In genomic region chr16:85600078-85600477, GRCh38 we compare ENCODE assay signal across 25 cellular contexts. TPM values are rescaled to one million over a fixed set of nuclear protein-coding genes. Genes with fewer than 3 reads are reported as not detected.
DNase-seq lines count a peak whose midpoint lies in the region; ATAC-seq, FAIRE-seq and TF ChIP-seq lines count a peak whose summit lies in the region.
"Had no signal": no experiment of that assay in that cellular context is flagged by ENCODE, and none has a peak within 500 bp of the region (broad histone marks: within the 10 kb centered on the region; RNA-seq: fewer than 3 reads in every experiment).

No MANE protein-coding gene starts in this region.

- in situ Hi-C loops in K562 (cut with MboI): no loop called here

- no peaks in the 10 kb centered on the region for H3K27me3 ChIP-seq in BLaER1
- H3K27me3 ChIP-seq in H7 (ENCODE audit: control insufficient read depth, insufficient read depth, low read length): no peaks in the 10 kb centered on the region
- no peaks in the 10 kb centered on the region for H3K27me3 ChIP-seq in K562 (ENCODE audit: control insufficient read depth in 2 of 2, insufficient read depth in 2 of 2, low read length in 2 of 2)
- H3K27me3 ChIP-seq in pancreas: no peaks in the 10 kb centered on the region
- H3K27me3 ChIP-seq: left lung, upper lobe of right lung had no signal

- no peak for TF ChIP-seq RAD21 in K562 (CRISPR knock-in tag; conservative IDR thresholded peaks at IDR 0.05 in 1 of 2, IDR thresholded peaks at IDR 0.05 in 1 of 2)

- no peak overlapping the region; the same call in 1 of the 2 replicates for H3K4me3 ChIP-seq in BLaER1
- H3K4me3 ChIP-seq in H7 (ENCODE audit: insufficient read depth, low read depth, low read length): no peak overlapping the region
- H3K4me3 ChIP-seq in K562: no peak overlapping the region
- H3K4me3 ChIP-seq in pancreas: no peak overlapping the region
- H3K4me3 ChIP-seq: left lung, prostate gland, SK-N-MC, upper lobe of right lung had no signal

- H3K4me2 ChIP-seq in BLaER1: peak overlapping the region; percentile 91
- peak overlapping the region; percentile 14; the same call in 1 of the 2 replicates for H3K4me2 ChIP-seq in K562 (ENCODE audit: insufficient read depth, low read length)

- intact Hi-C loops in K562 (cut with micrococcal nuclease): no loop called here
- intact Hi-C loops in pancreas (cut with DNase I): loop anchor here in 1 of 3 donors (5.0 to 10.0 kb wide), 2 partner anchors 33 to 165 kb away; no protein-coding TSS in a partner anchor
- intact Hi-C loops in activated CD8-positive, alpha-beta T cell treated with anti-CD3 and anti-CD28 coated beads for 36 hours (cut with micrococcal nuclease): no loop called here

- DNase-seq in H7 (peak; percentile 75), K562 (ENCODE audit: extremely low read depth in 1 of 4, low spot score in 3 of 4) (no peak), pancreas (peak in 4 of 6 donors; percentile 68 to 78 (median 73)), HEK293T (ENCODE audit: extremely low spot score) (no peak), GDM1 (lab: John Stamatoyannopoulos, UW) (no peak)
- no peak for DNase-seq in activated CD8-positive, alpha-beta T cell treated with anti-CD3 and anti-CD28 coated beads for 36 hours
- DNase-seq in activated T-cell treated with anti-CD3 and anti-CD28 coated beads, Interleukin-2, amount 50 U/mL, for 24 hours: no peak
- DNase-seq: activated CD4-positive, alpha-beta T cell treated with anti-CD3 and anti-CD28 coated beads, Interleukin-2, amount 10 ng/mL, durations not matched to agents 24 days and 14 days; caudate nucleus; dermis blood vessel endothelial cell; EL; Kasumi-1; left lung; NCI-H1694 treated with DMSO at 0.1 percent for 48 hours; NCI-H2171; NCI-H526; stimulated activated CD8-positive, alpha-beta memory T cell treated with anti-CD3 and anti-CD28 coated beads, Interleukin-4, amount 100 ng/mL, for 48 hours; upper lobe of right lung had no signal

- ATAC-seq in K562 (peak; percentile 3; the same call in 1 of the 3 replicates), pancreas (peak; percentile 54 to 75 (median 65))
- no peak for ATAC-seq in activated CD8-positive, alpha-beta T cell treated with anti-CD3 and anti-CD28 coated beads for 36 hours
- ATAC-seq: left lung, upper lobe of right lung had no signal

- no peak for TF ChIP-seq POLR2A in K562 (conservative IDR thresholded peaks at IDR 0.05)

- H3K9ac ChIP-seq in BLaER1: peak overlapping the region; percentile 69
- peak overlapping the region in 1 of 2 experiments; percentile 84; a peak in 3 of 4 replicates for H3K9ac ChIP-seq in K562 (ENCODE audit: insufficient read depth in 1 of 2, low read depth in 2 of 2, low read length in 2 of 2)

- no TSS peak for BruUV-seq in K562 (replicated peaks; lab: Mats Ljungman, UMichigan)

- 63% methylated on average over 10 of the region's 10 CpGs for WGBS in K562 (ENCODE audit: insufficient coverage, low coverage, missing lambda C conversion rate)
- 23 to 27% methylated on average over 10 of the region's 10 CpGs for WGBS in pancreas, 2 donors

- H3K9me3 Mint-ChIP-seq in activated CD8-positive, alpha-beta T cell treated with anti-CD3 and anti-CD28 coated beads for 36 hours: no peaks in the 10 kb centered on the region
- no peaks in the 10 kb centered on the region for H3K9me3 Mint-ChIP-seq in activated T-cell treated with anti-CD3 and anti-CD28 coated beads, Interleukin-2, amount 50 U/mL, for 24 hours
- H3K9me3 Mint-ChIP-seq: activated CD4-positive, alpha-beta T cell treated with anti-CD3 and anti-CD28 coated beads, Interleukin-2, amount 10 ng/mL, durations not matched to agents 24 days and 14 days; activated naive CD4-positive, alpha-beta T cell treated with anti-CD3 and anti-CD28 coated beads, Interleukin-2, amount 50 U/mL, for 24 hours; T-helper 1 cell treated with Interleukin-12 subunit alpha and Interleukin-12 subunit beta and Interleukin-4 antibody, amounts not matched to agents 30 μg/mL and 1 μg/mL, for 36 hours had no signal

- TF ChIP-seq EP300 in K562 (IDR thresholded peaks at IDR 0.05; ENCODE audit: low read length): no peak

- peaks cover 15% of the 10 kb centered on the region for H3K4me1 Mint-ChIP-seq in activated CD8-positive, alpha-beta T cell treated with anti-CD3 and anti-CD28 coated beads for 36 hours (ENCODE audit: low read depth)
- H3K4me1 Mint-ChIP-seq in activated T-cell treated with anti-CD3 and anti-CD28 coated beads, Interleukin-2, amount 50 U/mL, for 24 hours (ENCODE audit: low read depth): peaks cover 7% of the 10 kb centered on the region

- peaks cover 22% of the 10 kb centered on the region for H3K9me1 ChIP-seq in K562 (ENCODE audit: control insufficient read depth, insufficient read depth, low read length)

- H3K36me3 Mint-ChIP-seq in activated CD8-positive, alpha-beta T cell treated with anti-CD3 and anti-CD28 coated beads for 36 hours (ENCODE audit: low read depth): peaks cover 3% of the 10 kb centered on the region
- no peaks in the 10 kb centered on the region for H3K36me3 Mint-ChIP-seq in activated T-cell treated with anti-CD3 and anti-CD28 coated beads, Interleukin-2, amount 50 U/mL, for 24 hours (ENCODE audit: low read depth)

- H3K27me3 Mint-ChIP-seq in activated CD8-positive, alpha-beta T cell treated with anti-CD3 and anti-CD28 coated beads for 36 hours: no peaks in the 10 kb centered on the region
- no peaks in the 10 kb centered on the region for H3K27me3 Mint-ChIP-seq in activated T-cell treated with anti-CD3 and anti-CD28 coated beads, Interleukin-2, amount 50 U/mL, for 24 hours
- H3K27me3 Mint-ChIP-seq: activated CD4-positive, alpha-beta T cell treated with anti-CD3 and anti-CD28 coated beads, Interleukin-2, amount 10 ng/mL, durations not matched to agents 24 days and 14 days; activated naive CD4-positive, alpha-beta T cell treated with anti-CD3 and anti-CD28 coated beads, Interleukin-2, amount 50 U/mL, for 24 hours had no signal

- H4K20me1 ChIP-seq in BLaER1 (peaks cover 82% of the 10 kb centered on the region), K562 (replicated peaks; ENCODE audit: control insufficient read depth, insufficient read depth, low read length) (peaks cover 76% of the 10 kb centered on the region)

- no peak overlapping the region for H2AFZ ChIP-seq in K562 (ENCODE audit: low read depth, low read length)

- FAIRE-seq in K562 (lab: Jason Lieb, UNC): no peak
- no peak for FAIRE-seq in pancreas (lab: Jason Lieb, UNC)
- FAIRE-seq: endometrium, GM19239 had no signal

- POLR2A ChIA-PET in K562 (lab: Yijun Ruan, JAX) (interaction anchor here (0.6 to 2.3 kb wide), 6 partner anchors 8 to 175 kb away, joined by 3 to 14 read pairs (median 4); partner anchors contain the start of gene GSE1), HEK293T (lab: Yijun Ruan, JAX) (no interaction called here)
- POLR2A ChIA-PET in activated CD8-positive, alpha-beta T cell treated with anti-CD3 and anti-CD28 coated beads for 36 hours (lab: Charles Lee): interaction anchor here (1.3 kb wide), 1 partner anchor 9 kb away, joined by 3 read pairs; no protein-coding TSS in a partner anchor

- H3K4me1 ChIP-seq in BLaER1 (peaks cover 95% of the 10 kb centered on the region), K562 (replicated peaks in 1 of 2; ENCODE audit: control insufficient read depth in 2 of 2, insufficient read depth in 2 of 2, low read length in 2 of 2) (peaks cover 57 to 60% of the 10 kb centered on the region in 2 experiments), pancreas (peaks cover 21 to 41% (median 28%) of the 10 kb centered on the region in 3 donors)
- H3K4me1 ChIP-seq: prostate gland had no signal

- H3K27ac Mint-ChIP-seq in activated CD8-positive, alpha-beta T cell treated with anti-CD3 and anti-CD28 coated beads for 36 hours: no peak overlapping the region
- H3K27ac Mint-ChIP-seq in activated T-cell treated with anti-CD3 and anti-CD28 coated beads, Interleukin-2, amount 50 U/mL, for 24 hours: no peak overlapping the region
- H3K27ac Mint-ChIP-seq: activated CD4-positive, alpha-beta T cell treated with anti-CD3 and anti-CD28 coated beads, Interleukin-2, amount 10 ng/mL, durations not matched to agents 24 days and 14 days; activated naive CD4-positive, alpha-beta T cell treated with anti-CD3 and anti-CD28 coated beads, Interleukin-2, amount 50 U/mL, for 24 hours; T-helper 1 cell treated with Interleukin-12 subunit alpha and Interleukin-12 subunit beta and Interleukin-4 antibody, amounts not matched to agents 30 μg/mL and 1 μg/mL, for 36 hours had no signal

- H3K9me3 ChIP-seq in BLaER1: no peaks in the 10 kb centered on the region
- H3K9me3 ChIP-seq in K562 (replicated peaks; ENCODE audit: control insufficient read depth, insufficient read depth, low read depth, low read length): peaks cover 2% of the 10 kb centered on the region; the same call in 1 of the 2 replicates
- H3K9me3 ChIP-seq in pancreas: no peaks in the 10 kb centered on the region
- H3K9me3 ChIP-seq: left lung, prostate gland, upper lobe of right lung had no signal

- no peaks in the 10 kb centered on the region for H3K36me3 ChIP-seq in BLaER1
- no peaks in the 10 kb centered on the region for H3K36me3 ChIP-seq in H7 (replicated peaks; ENCODE audit: control insufficient read depth, insufficient read depth, low read length)
- peaks cover 64% of the 10 kb centered on the region for H3K36me3 ChIP-seq in K562 (ENCODE audit: control insufficient read depth, insufficient read depth, low read length)
- no peaks in the 10 kb centered on the region for H3K36me3 ChIP-seq in pancreas
- H3K36me3 ChIP-seq: left lung, prostate gland, upper lobe of right lung had no signal

- TF ChIP-seq CTCF in K562 (IDR thresholded peaks at IDR 0.05 in 2 of 3, conservative IDR thresholded peaks at IDR 0.05 in 1 of 3; ENCODE audit: insufficient read depth in 2 of 3, low read depth in 1 of 3, low read length in 3 of 3): no peak
- TF ChIP-seq CTCF in pancreas (IDR thresholded peaks at IDR 0.05): no peak
- TF ChIP-seq CTCF in activated CD8-positive, alpha-beta T cell treated with anti-CD3 and anti-CD28 coated beads for 36 hours (IDR thresholded peaks at IDR 0.05): no peak

- H3K27ac ChIP-seq in BLaER1 (peak overlapping the region; percentile 82), K562 (ENCODE audit: extremely low read depth, low read depth, low read length) (peak overlapping the region; percentile 76; the same call in 2 of the 3 replicates), pancreas (peak overlapping the region; percentile 3 to 71 (median 55))
- H3K27ac ChIP-seq: left lung, prostate gland, SK-N-MC, upper lobe of right lung had no signal

- CTCF ChIA-PET in K562 (lab: Yijun Ruan, JAX; ENCODE audit: low intra/inter-chr PET ratio): no interaction called here
- CTCF ChIA-PET in HEK293T (lab: Yijun Ruan, JAX): no interaction called here
- CTCF ChIA-PET in activated CD8-positive, alpha-beta T cell treated with anti-CD3 and anti-CD28 coated beads for 36 hours (lab: Charles Lee): interaction anchor here (0.8 to 1.7 kb wide), 2 partner anchors 9 to 16 kb away, joined by 3 to 5 read pairs; no protein-coding TSS in a partner anchor

- H3K79me2 ChIP-seq in K562 (ENCODE audit: control insufficient read depth, insufficient read depth, low read length): peaks cover 96% of the 10 kb centered on the region

- H3K4me3 Mint-ChIP-seq in activated CD8-positive, alpha-beta T cell treated with anti-CD3 and anti-CD28 coated beads for 36 hours: no peak overlapping the region
- H3K4me3 Mint-ChIP-seq in activated T-cell treated with anti-CD3 and anti-CD28 coated beads, Interleukin-2, amount 50 U/mL, for 24 hours: no peak overlapping the region
- H3K4me3 Mint-ChIP-seq: activated CD4-positive, alpha-beta T cell treated with anti-CD3 and anti-CD28 coated beads, Interleukin-2, amount 10 ng/mL, durations not matched to agents 24 days and 14 days; activated naive CD4-positive, alpha-beta T cell treated with anti-CD3 and anti-CD28 coated beads, Interleukin-2, amount 50 U/mL, for 24 hours; T-helper 1 cell treated with Interleukin-12 subunit alpha and Interleukin-12 subunit beta and Interleukin-4 antibody, amounts not matched to agents 30 μg/mL and 1 μg/mL, for 36 hours had no signal

RNA-seq across cellular contexts. Expression of gene GSE1, which starts 13.0 kb away (rescaled TPM):
- total RNA-seq in H7 (2014; rRNA removed; shearing (Covaris generic)): 52.5 and 73.6 TPM in 2 replicates
- total RNA-seq in K562 (2011; cell fraction: chromatin; rRNA removed; ENCODE audit: low replicate concordance): 692 and 1,066 TPM in 2 replicates
- 409 and 435 TPM in 2 replicates for total RNA-seq in K562 (2011; cell fraction: nucleolus; rRNA removed)
- total RNA-seq in K562 (2011; cell fraction: nucleoplasm; rRNA removed): 438 and 467 TPM in 2 replicates
- 89.1 and 104 TPM in 2 replicates for total RNA-seq in K562 (2014; rRNA removed)
- 40.9 and 41.8 TPM in 2 replicates for total RNA-seq in K562 (2014; rRNA removed; fragmentation: Illumina TruSeq; extraction: Trizol)
- total RNA-seq in K562 (2015; rRNA removed; fragmentation: Illumina TruSeq; extraction: Trizol): 57.9 and 60.6 TPM in 2 replicates
- total RNA-seq in K562 (2021): 208 and 244 TPM in 2 replicates
- polyA plus RNA-seq in K562 (2011; rRNA removed): 54.2 and 64.0 TPM in 2 replicates
- 54.1 and 55.3 TPM in 2 replicates for polyA plus RNA-seq in K562 (2011; cell fraction: cytosol; rRNA removed)
- polyA plus RNA-seq in K562 (2011; cell fraction: nucleus; rRNA removed): 210 and 277 TPM in 2 replicates
- polyA plus RNA-seq in K562 (2012): 113 and 125 TPM in 2 replicates
- polyA plus RNA-seq in K562 (2014; fragmentation: Illumina TruSeq; extraction: Trizol): 116 and 138 TPM in 2 replicates
- 10 to 100 TPM; 12.2 to 15.8 TPM for polyA plus RNA-seq in K562 (2014; fragmentation: Nextera tagmentation; extraction: Ambion mirVana)
- polyA plus RNA-seq in K562 (2014; rRNA removed): 101 and 116 TPM in 2 replicates
- polyA minus RNA-seq in K562 (2011; rRNA and poly(A)+ RNA removed): 61.1 and 68.8 TPM in 2 replicates
- 106 and 121 TPM in 2 replicates for polyA minus RNA-seq in K562 (2011; cell fraction: cytosol; rRNA and poly(A)+ RNA removed)
- 117 and 133 TPM in 2 replicates for polyA minus RNA-seq in K562 (2011; cell fraction: nucleus; rRNA and poly(A)+ RNA removed)
- total RNA-seq in pancreas: 10 to 100 TPM; 32.0 to 50.3 (median 41.9) TPM
- polyA plus RNA-seq in pancreas: 10 to 100 TPM; 32.9 to 61.5 TPM
- 10 to 100 TPM; 33.6 to 34.5 TPM for total RNA-seq in activated CD8-positive, alpha-beta T cell treated with anti-CD3 and anti-CD28 coated beads for 36 hours

Comparison
In these comparisons a context has a peak if more than half of its experiments do, and no peak if none do; other contexts are left out.
1. DNase-seq: peak in H7 (single experiment) and pancreas (4 of 6); none in K562 (0 of 4), HEK293T (single experiment), activated CD8-positive, alpha-beta T cell treated with anti-CD3 and anti-CD28 coated beads for 36 hours (single experiment), activated T-cell treated with anti-CD3 and anti-CD28 coated beads, Interleukin-2, amount 50 U/mL, for 24 hours (single experiment) and GDM1 (single experiment).
2. Peak in every context shown above with its lines, with median percentiles within 50 percentile points of each other: H3K27ac ChIP-seq.